In genomic region chr2:41932241-41933034, GRCh38 we compare ENCODE assay signal across 12 cellular contexts.
DNase-seq lines count a peak whose midpoint lies in the region; ATAC-seq, FAIRE-seq and TF ChIP-seq lines count a peak whose summit lies in the region.
"Had no signal": no experiment of that assay in that cellular context is flagged by ENCODE, and none has a peak within 500 bp of the region (broad histone marks: within the 10 kb centered on the region; RNA-seq: fewer than 3 reads in every experiment).

No MANE protein-coding gene starts in this region.

- peak overlapping the region; percentile 0 for H3K27ac Mint-ChIP-seq in glutamatergic neuron (ENCODE audit: unreplicated experiment)
- H3K27ac Mint-ChIP-seq: activated CD8-positive, alpha-beta T cell treated with anti-CD3 and anti-CD28 coated beads, Interleukin-2, amount 10 ng/mL, durations not matched to agents 7 days and 5 days had no signal

- peak; percentile 43 for DNase-seq in AG09319 (ENCODE audit: extremely low read depth, low read depth)
- no peak for DNase-seq in glutamatergic neuron
- DNase-seq in pancreas = peak in 4 of 6 donors; percentile 18 to 46 (median 36)
- DNase-seq in RCC 7860 (ENCODE audit: low spot score) = no peak
- DNase-seq in COLO668 (lab: John Stamatoyannopoulos, UW; ENCODE audit: unreplicated experiment) = no peak
- DNase-seq in cerebellum (ENCODE audit: low spot score) = no peak
- DNase-seq in NCI-H2081 (lab: John Stamatoyannopoulos, UW) = no peak
- DNase-seq: activated CD8-positive, alpha-beta T cell treated with anti-CD3 and anti-CD28 coated beads, Interleukin-2, amount 10 ng/mL, durations not matched to agents 7 days and 5 days; NCI-H1417 treated with DMSO at 0.1 percent for 48 hours had no signal

- H3K4me1 ChIP-seq in pancreas = no peaks in the 10 kb centered on the region

- H3K36me3 Mint-ChIP-seq in glutamatergic neuron (ENCODE audit: unreplicated experiment) = peaks cover 5% of the 10 kb centered on the region

- peaks cover 7% of the 10 kb centered on the region for H3K27me3 Mint-ChIP-seq in glutamatergic neuron (ENCODE audit: unreplicated experiment)

- peaks cover 60% of the 10 kb centered on the region for H3K4me1 Mint-ChIP-seq in glutamatergic neuron (ENCODE audit: low read depth, unreplicated experiment)

- 62% methylated on average over 17 of the region's 17 CpGs for WGBS in pancreas, 2 donors

- H3K9me3 ChIP-seq in pancreas = no peaks in the 10 kb centered on the region

- TF ChIP-seq CTCF in AG09319 (IDR thresholded peaks at IDR 0.05; ENCODE audit: low read depth, low read length) (no peak), glutamatergic neuron (IDR thresholded peaks at IDR 0.05; ENCODE audit: partially characterized antibody, unreplicated experiment) (no peak), pancreas (IDR thresholded peaks at IDR 0.05) (no peak)

- no peaks in the 10 kb centered on the region for H3K27me3 ChIP-seq in pancreas

- no peak overlapping the region for H3K4me3 ChIP-seq in pancreas

- peaks cover 24% of the 10 kb centered on the region for H3K9me3 Mint-ChIP-seq in glutamatergic neuron (ENCODE audit: unreplicated experiment)

- ATAC-seq in SK-N-SH treated with all-trans-retinoic acid at 6 μM for 48 hours (peak; percentile 38; the same call in 2 of the 3 replicates), pancreas (peak in 3 of 4 donors; percentile 24 to 51 (median 40))
- ATAC-seq: activated CD8-positive, alpha-beta T cell treated with anti-CD3 and anti-CD28 coated beads, Interleukin-2, amount 10 ng/mL, durations not matched to agents 7 days and 5 days had no signal

- H3K4me3 Mint-ChIP-seq in glutamatergic neuron (ENCODE audit: unreplicated experiment) = peak overlapping the region; percentile 3
- H3K4me3 Mint-ChIP-seq: activated CD8-positive, alpha-beta T cell treated with anti-CD3 and anti-CD28 coated beads, Interleukin-2, amount 10 ng/mL, durations not matched to agents 7 days and 5 days had no signal

- FAIRE-seq in pancreas (lab: Jason Lieb, UNC) = no peak
- FAIRE-seq in RCC 7860 (lab: Jason Lieb, UNC) = no peak
- FAIRE-seq: GM12892, islet of Langerhans had no signal

- H3K36me3 ChIP-seq in pancreas = no peaks in the 10 kb centered on the region

- intact Hi-C loops in pancreas (cut with DNase I) = no loop called here

- no peak overlapping the region for H3K27ac ChIP-seq in pancreas

TF ChIP-seq in SK-N-SH treated with all-trans-retinoic acid at 6 μM for 48 hours, 23 proteins besides CTCF, POLR2A, EP300 and RAD21:
- no peak for TF ChIP-seq ZNF565 (CRISPR knock-in tag; conservative IDR thresholded peaks at IDR 0.05; ENCODE audit: low read depth)
- TF ChIP-seq OSR1 (CRISPR knock-in tag; IDR thresholded peaks at IDR 0.05) = no peak
- TF ChIP-seq TCF4 (CRISPR knock-in tag; IDR thresholded peaks at IDR 0.05; ENCODE audit: borderline replicate concordance) = peak; percentile 90
- no peak for TF ChIP-seq CSDC2 (CRISPR knock-in tag; IDR thresholded peaks at IDR 0.05)
- TF ChIP-seq, protein P1, sequence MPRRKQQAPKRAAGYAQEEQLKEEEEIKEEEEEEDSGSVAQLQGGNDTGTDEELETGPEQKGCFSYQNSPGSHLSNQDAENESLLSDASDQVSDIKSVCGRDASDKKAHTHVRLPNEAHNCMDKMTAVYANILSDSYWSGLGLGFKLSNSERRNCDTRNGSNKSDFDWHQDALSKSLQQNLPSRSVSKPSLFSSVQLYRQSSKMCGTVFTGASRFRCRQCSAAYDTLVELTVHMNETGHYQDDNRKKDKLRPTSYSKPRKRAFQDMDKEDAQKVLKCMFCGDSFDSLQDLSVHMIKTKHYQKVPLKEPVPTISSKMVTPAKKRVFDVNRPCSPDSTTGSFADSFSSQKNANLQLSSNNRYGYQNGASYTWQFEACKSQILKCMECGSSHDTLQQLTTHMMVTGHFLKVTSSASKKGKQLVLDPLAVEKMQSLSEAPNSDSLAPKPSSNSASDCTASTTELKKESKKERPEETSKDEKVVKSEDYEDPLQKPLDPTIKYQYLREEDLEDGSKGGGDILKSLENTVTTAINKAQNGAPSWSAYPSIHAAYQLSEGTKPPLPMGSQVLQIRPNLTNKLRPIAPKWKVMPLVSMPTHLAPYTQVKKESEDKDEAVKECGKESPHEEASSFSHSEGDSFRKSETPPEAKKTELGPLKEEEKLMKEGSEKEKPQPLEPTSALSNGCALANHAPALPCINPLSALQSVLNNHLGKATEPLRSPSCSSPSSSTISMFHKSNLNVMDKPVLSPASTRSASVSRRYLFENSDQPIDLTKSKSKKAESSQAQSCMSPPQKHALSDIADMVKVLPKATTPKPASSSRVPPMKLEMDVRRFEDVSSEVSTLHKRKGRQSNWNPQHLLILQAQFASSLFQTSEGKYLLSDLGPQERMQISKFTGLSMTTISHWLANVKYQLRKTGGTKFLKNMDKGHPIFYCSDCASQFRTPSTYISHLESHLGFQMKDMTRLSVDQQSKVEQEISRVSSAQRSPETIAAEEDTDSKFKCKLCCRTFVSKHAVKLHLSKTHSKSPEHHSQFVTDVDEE (CRISPR knock-in tag; IDR thresholded peaks at IDR 0.05) = peak; percentile 87
- no peak for TF ChIP-seq ARNTL (CRISPR knock-in tag; IDR thresholded peaks at IDR 0.05; ENCODE audit: borderline replicate concordance, low read depth)
- TF ChIP-seq ZFP3 (CRISPR knock-in tag; IDR thresholded peaks at IDR 0.05) = no peak

Comparison
In these comparisons a context has a peak if more than half of its experiments do, and no peak if none do; other contexts are left out.
1. DNase-seq: peak in AG09319 (single experiment) and pancreas (4 of 6); none in glutamatergic neuron (single experiment), RCC 7860 (single experiment), COLO668 (single experiment), cerebellum (single experiment) and NCI-H2081 (0 of 2).